In the genomic region with DNA sequence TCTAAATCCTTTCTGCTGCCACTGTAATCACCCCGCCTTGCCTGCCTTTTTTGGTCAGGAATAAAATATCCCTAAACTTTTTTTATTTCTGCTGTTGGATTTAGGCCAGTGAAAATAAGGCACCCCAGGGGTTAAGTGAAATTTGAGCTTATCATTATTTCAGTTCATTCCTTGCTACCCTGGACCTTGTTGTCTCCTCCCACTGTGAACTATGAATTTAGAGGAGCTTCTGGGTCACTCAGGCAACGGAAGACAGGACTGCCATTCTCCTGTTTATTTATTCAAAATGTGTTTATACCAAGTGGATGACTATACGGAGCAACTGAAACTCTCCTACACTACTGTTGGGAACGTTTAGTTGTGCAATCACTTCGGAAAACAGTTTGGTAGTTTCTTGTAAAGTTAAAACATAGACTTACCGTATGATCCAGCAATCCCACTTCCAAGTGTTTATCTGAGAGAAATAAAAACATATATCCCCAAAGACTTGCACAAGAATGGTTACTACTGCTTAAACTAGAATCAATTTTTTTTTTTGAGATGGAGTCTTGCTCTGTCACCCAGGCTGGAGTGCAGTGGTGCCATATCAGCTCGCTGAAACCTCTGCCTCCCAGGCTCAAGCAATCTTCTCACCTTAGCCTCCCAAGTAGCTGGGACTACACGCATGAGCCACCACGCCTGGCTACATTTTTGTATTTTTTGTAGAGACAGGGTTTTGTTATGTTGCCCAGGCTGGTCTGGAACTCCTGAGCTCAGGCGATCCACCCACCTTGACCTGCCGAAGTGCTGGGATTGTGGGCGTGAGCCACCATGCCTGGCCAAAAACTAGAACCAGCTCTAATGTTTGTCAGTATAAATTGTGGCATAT, we compare ENCODE assay signal across 9 cellular contexts. TPM values are rescaled to one million over a fixed set of nuclear protein-coding genes. Genes with fewer than 3 reads are reported as not detected.
DNase-seq lines count a peak whose midpoint lies in the region; ATAC-seq and TF ChIP-seq lines count a peak whose summit lies in the region.
"Had no signal": no experiment of that assay in that cellular context is flagged by ENCODE, and none has a peak within 500 bp of the region (broad histone marks: within the 10 kb centered on the region; RNA-seq: fewer than 3 reads in every experiment).

No MANE protein-coding gene starts in this region.

- H3K27ac ChIP-seq in thoracic aorta = peak overlapping the region; percentile 48 to 62

- H3K9ac ChIP-seq in adipocyte (ENCODE audit: low read length) = peak overlapping the region; percentile 51

- TF ChIP-seq CTCF in thoracic aorta (IDR thresholded peaks at IDR 0.05) = no peak

- H3K9me3 ChIP-seq in adipocyte (ENCODE audit: control insufficient read depth, low read length) = no peaks in the 10 kb centered on the region
- no peaks in the 10 kb centered on the region for H3K9me3 ChIP-seq in thoracic aorta

- H3K4me3 ChIP-seq in adipocyte (ENCODE audit: low read length) = peak overlapping the region; percentile 38
- no peak overlapping the region for H3K4me3 ChIP-seq in thoracic aorta

- H3K27me3 ChIP-seq in adipocyte (replicated peaks; ENCODE audit: control insufficient read depth, insufficient read depth, low read length) = no peaks in the 10 kb centered on the region
- no peaks in the 10 kb centered on the region for H3K27me3 ChIP-seq in thoracic aorta (replicated peaks; ENCODE audit: insufficient read depth)

- DNase-seq in NCI-H2029 (lab: John Stamatoyannopoulos, UW) = peak; percentile 10
- DNase-seq in NCI-H2029 treated with DMSO at 0.1 percent for 48 hours (lab: John Stamatoyannopoulos, UW) = no peak
- peak; percentile 68 for DNase-seq in adipocyte (ENCODE audit: low read depth)
- peak; percentile 95 for DNase-seq in iris pigment epithelial cell (ENCODE audit: low read depth)
- DNase-seq in thoracic aorta (ENCODE audit: low spot score) = no peak
- no peak for DNase-seq in GDM1 (lab: John Stamatoyannopoulos, UW)
- DNase-seq in NCI-H2196 treated with DMSO at 0.1 percent for 48 hours (lab: John Stamatoyannopoulos, UW; ENCODE audit: unreplicated experiment) = no peak
- no peak for DNase-seq in activated naive CD4-positive, alpha-beta T cell treated with Interleukin-2 at 50 U/mL for 16 hours
- DNase-seq: islet precursor cell had no signal

- H3K36me3 ChIP-seq in adipocyte (ENCODE audit: control insufficient read depth, insufficient read depth, low read length, severe bottlenecking) = no peaks in the 10 kb centered on the region
- no peaks in the 10 kb centered on the region for H3K36me3 ChIP-seq in thoracic aorta

- ATAC-seq in thoracic aorta (ENCODE audit: insufficient number of reproducible peaks, low FRiP score, low read depth) = no peak

- H3K4me1 ChIP-seq in adipocyte (ENCODE audit: control insufficient read depth, insufficient read depth, low read length) (peaks cover 43% of the 10 kb centered on the region), thoracic aorta (ENCODE audit: control insufficient read depth in 1 of 2, low read depth in 2 of 2) (peaks cover 21 to 35% of the 10 kb centered on the region in 2 donors)

RNA-seq across cellular contexts. Expression of a gene that starts 2.3 kb away (rescaled TPM):
- total RNA-seq in thoracic aorta = 10 to 100 TPM; 23.6 to 43.7 TPM

RNA-seq across cellular contexts. Expression of a gene that starts 14.5 kb away (rescaled TPM):
- total RNA-seq in thoracic aorta = 10 to 100 TPM; 16.4 to 52.1 TPM

Comparison
In these comparisons a context has a peak if more than half of its experiments do, and no peak if none do; other contexts are left out.
1. DNase-seq: peak in NCI-H2029 (single experiment), adipocyte (single experiment) and iris pigment epithelial cell (single experiment); none in NCI-H2029 treated with DMSO at 0.1 percent for 48 hours (single experiment), thoracic aorta (single experiment), GDM1 (single experiment), NCI-H2196 treated with DMSO at 0.1 percent for 48 hours (single experiment) and activated naive CD4-positive, alpha-beta T cell treated with Interleukin-2 at 50 U/mL for 16 hours (single experiment).